1 cellular context compared by ENCODE assay signal in the genomic region with DNA sequence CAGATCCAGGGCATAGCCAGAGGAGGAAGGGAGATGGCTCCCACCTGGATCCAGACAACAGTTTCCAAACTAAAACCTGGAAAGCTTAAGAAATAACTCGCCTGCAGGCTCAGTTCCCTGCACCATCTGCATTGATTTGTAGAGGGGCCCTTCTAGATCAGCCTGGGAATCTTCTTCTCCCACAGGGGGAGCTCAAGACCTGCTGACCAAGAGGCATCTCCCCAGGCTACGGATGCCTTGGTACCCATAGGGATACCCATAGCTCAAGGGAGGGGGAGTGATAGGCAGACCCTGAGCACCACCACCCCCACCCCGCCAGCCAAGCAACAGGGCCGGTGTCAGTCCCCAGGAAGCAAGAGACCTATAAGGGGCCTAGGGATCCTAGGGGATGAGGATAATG.
TF ChIP-seq lines count a peak whose summit lies in the region.

No MANE protein-coding gene starts in this region.

TF ChIP-seq in HCT116, 20 proteins besides CTCF, POLR2A, EP300 and RAD21 (continued from another document):
- no peak for TF ChIP-seq JUND (IDR thresholded peaks at IDR 0.05)
- no peak for TF ChIP-seq SRF (IDR thresholded peaks at IDR 0.05; ENCODE audit: low read depth)
- no peak for TF ChIP-seq POLR2AphosphoS5 (IDR thresholded peaks at IDR 0.05; ENCODE audit: low read depth, low read length)
- TF ChIP-seq SIN3A (IDR thresholded peaks at IDR 0.05; ENCODE audit: low read depth) = no peak
- TF ChIP-seq CEBPB (IDR thresholded peaks at IDR 0.05; ENCODE audit: low read depth) = no peak
